Comparison of ENCODE assay signal across 14 cellular contexts in genomic region chr22:45923812-45924211, GRCh38. TPM values are rescaled to one million over a fixed set of nuclear protein-coding genes. Genes with fewer than 3 reads are reported as not detected.
"Had no signal": no experiment of that assay in that cellular context is flagged by ENCODE, and none has a peak within 500 bp of the region (broad histone marks: within the 10 kb centered on the region; RNA-seq: fewer than 3 reads in every experiment).

No MANE protein-coding gene starts in this region.

- H3K4me1 ChIP-seq: ascending aorta had no signal

- H3K27me3 Mint-ChIP-seq: activated CD4-positive, alpha-beta memory T cell treated with anti-CD3 and anti-CD28 coated beads for 36 hours; activated T-cell treated with anti-CD3 and anti-CD28 coated beads, Interleukin-2, amount 50 U/mL, for 24 hours; memory B cell had no signal

- H3K36me3 Mint-ChIP-seq: activated CD4-positive, alpha-beta memory T cell treated with anti-CD3 and anti-CD28 coated beads for 36 hours; activated naive CD4-positive, alpha-beta T cell treated with anti-CD3 and anti-CD28 coated beads, Interleukin-2, amount 10 ng/mL, durations not matched to agents 7 days and 5 days; immature natural killer cell; memory B cell had no signal

- H3K27ac ChIP-seq: ascending aorta, vagina, WERI-Rb-1 had no signal

- H3K36me3 ChIP-seq: ascending aorta, vagina, WERI-Rb-1 had no signal

- H3K4me3 ChIP-seq: ascending aorta, vagina had no signal

- ATAC-seq: left cardiac atrium had no signal

- H3K9me3 Mint-ChIP-seq: activated CD4-positive, alpha-beta memory T cell treated with anti-CD3 and anti-CD28 coated beads for 36 hours; activated naive CD4-positive, alpha-beta T cell treated with anti-CD3 and anti-CD28 coated beads, Interleukin-2, amount 10 ng/mL, durations not matched to agents 7 days and 5 days; activated T-cell treated with anti-CD3 and anti-CD28 coated beads, Interleukin-2, amount 50 U/mL, for 24 hours; endodermal cell; immature natural killer cell; memory B cell; T-helper 1 cell treated with Interleukin-12 subunit alpha and Interleukin-12 subunit beta and Interleukin-4 antibody, amounts not matched to agents 30 μg/mL and 1 μg/mL, for 36 hours had no signal

- H3K4me3 Mint-ChIP-seq: activated CD4-positive, alpha-beta memory T cell treated with anti-CD3 and anti-CD28 coated beads for 36 hours; activated naive CD4-positive, alpha-beta T cell treated with anti-CD3 and anti-CD28 coated beads, Interleukin-2, amount 10 ng/mL, durations not matched to agents 7 days and 5 days; activated T-cell treated with anti-CD3 and anti-CD28 coated beads, Interleukin-2, amount 50 U/mL, for 24 hours; endodermal cell; immature natural killer cell; memory B cell; T-helper 1 cell treated with Interleukin-12 subunit alpha and Interleukin-12 subunit beta and Interleukin-4 antibody, amounts not matched to agents 30 μg/mL and 1 μg/mL, for 36 hours had no signal

- H3K9me3 ChIP-seq: ascending aorta, vagina had no signal

- DNase-seq: activated CD4-positive, alpha-beta memory T cell treated with anti-CD3 and anti-CD28 coated beads for 36 hours; activated naive CD4-positive, alpha-beta T cell treated with anti-CD3 and anti-CD28 coated beads, Interleukin-2, amount 10 ng/mL, durations not matched to agents 7 days and 5 days; activated T-cell treated with anti-CD3 and anti-CD28 coated beads, Interleukin-2, amount 50 U/mL, for 24 hours; endodermal cell; head of caudate nucleus; immature natural killer cell; left cardiac atrium; stimulated activated CD4-positive, alpha-beta T cell treated with anti-CD3 and anti-CD28 coated beads, Interleukin-1b, Interleukin-23, amount 100 ng/mL, for 48 hours; WERI-Rb-1 had no signal

- H3K4me1 Mint-ChIP-seq: activated naive CD4-positive, alpha-beta T cell treated with anti-CD3 and anti-CD28 coated beads, Interleukin-2, amount 10 ng/mL, durations not matched to agents 7 days and 5 days; endodermal cell; immature natural killer cell; memory B cell had no signal

- H3K27me3 ChIP-seq: ascending aorta, vagina had no signal

- H3K27ac Mint-ChIP-seq: activated CD4-positive, alpha-beta memory T cell treated with anti-CD3 and anti-CD28 coated beads for 36 hours; activated naive CD4-positive, alpha-beta T cell treated with anti-CD3 and anti-CD28 coated beads, Interleukin-2, amount 10 ng/mL, durations not matched to agents 7 days and 5 days; activated T-cell treated with anti-CD3 and anti-CD28 coated beads, Interleukin-2, amount 50 U/mL, for 24 hours; endodermal cell; memory B cell; T-helper 1 cell treated with Interleukin-12 subunit alpha and Interleukin-12 subunit beta and Interleukin-4 antibody, amounts not matched to agents 30 μg/mL and 1 μg/mL, for 36 hours had no signal

RNA-seq across cellular contexts. Expression of gene WNT7B, which starts 53.1 kb away (rescaled TPM):
- total RNA-seq: activated CD4-positive, alpha-beta memory T cell treated with anti-CD3 and anti-CD28 coated beads for 36 hours; ascending aorta; dermis microvascular lymphatic vessel endothelial cell; endodermal cell; left cardiac atrium had no signal
- polyA plus RNA-seq: immature natural killer cell had no signal
